ENCODE assay signal across 8 cellular contexts in the genomic region with DNA sequence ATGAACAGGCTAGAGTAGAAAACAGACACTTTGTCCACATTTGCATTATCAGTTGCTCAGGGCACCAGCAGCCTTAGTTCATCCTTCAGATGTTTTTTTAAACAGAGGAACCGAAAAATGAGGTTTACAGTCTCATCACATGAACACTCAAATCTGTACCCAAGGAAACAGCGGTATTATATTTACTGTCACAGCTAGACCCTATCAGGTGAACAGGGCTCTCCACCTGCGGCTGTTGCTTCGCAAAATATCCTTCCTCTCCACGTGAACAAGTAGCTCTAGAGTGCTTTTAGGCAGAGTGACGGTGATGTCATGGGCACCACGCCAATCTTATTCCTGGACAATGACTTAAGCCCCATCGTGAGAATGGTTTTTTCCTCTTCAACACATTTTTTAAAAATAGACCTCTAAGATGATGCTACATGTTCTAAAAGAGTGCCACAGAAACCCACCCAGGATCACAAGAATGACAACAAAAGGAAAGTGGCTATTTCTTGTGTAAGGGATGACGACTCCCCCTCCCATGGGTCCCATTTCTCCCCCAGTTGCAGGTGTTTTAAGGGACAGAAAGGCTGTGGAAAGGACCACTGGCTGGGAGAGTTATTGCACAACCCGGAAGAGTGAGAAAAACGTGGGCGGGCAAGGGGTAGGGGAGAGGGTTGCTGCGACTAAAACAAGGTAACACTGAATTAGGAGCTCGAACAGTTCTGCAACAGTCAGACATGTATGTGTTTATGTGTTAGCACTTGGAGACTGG.
DNase-seq lines count a peak whose midpoint lies in the region; ATAC-seq and TF ChIP-seq lines count a peak whose summit lies in the region.

No MANE protein-coding gene starts in this region.

- intact Hi-C loops in IMR-90 (cut with micrococcal nuclease) = loop anchor here (5.0 to 10.0 kb wide), 2 partner anchors 76 to 1303 kb away; partner anchors contain the start of gene EFHC1
- intact Hi-C loops in transverse colon (cut with DNase I; ENCODE audit: low total_unique reads) = no loop called here

- no peaks in the 10 kb centered on the region for H3F3A ChIP-seq in GM23338 (replicated peaks; ENCODE audit: low read depth)

- no peak overlapping the region for H3K4me3 Mint-ChIP-seq in GM23338

- no peak overlapping the region for H2BK5ac ChIP-seq in IMR-90 (ENCODE audit: low read depth, low read length, poor library complexity, severe bottlenecking)

- no peak overlapping the region for H2BK120ac ChIP-seq in IMR-90 (ENCODE audit: low read depth, low read length)

- H3K4me1 ChIP-seq in IMR-90 (ENCODE audit: control insufficient read depth, insufficient read depth, low read length) (peaks cover 16% of the 10 kb centered on the region), transverse colon (peaks cover 0 to 3% (median under 1%) of the 10 kb centered on the region in 4 donors), GM23338 (ENCODE audit: insufficient read depth) (no peaks in the 10 kb centered on the region)

- H3K4ac ChIP-seq in IMR-90 (ENCODE audit: low read depth, low read length) = no peak overlapping the region; the same call in 1 of the 2 replicates

- H3K27ac ChIP-seq in IMR-90 (ENCODE audit: insufficient read depth, low read length) (no peak overlapping the region), brain microvascular endothelial cell (peak overlapping the region; percentile 6), transverse colon (peak overlapping the region; percentile 37 to 76 (median 48)), GM23338 (ENCODE audit: low read depth) (no peak overlapping the region)

- 0 out of 2 replicates have a peak overlapping the region, but pooled peaks have one; percentile 22 for H2AK5ac ChIP-seq in IMR-90 (ENCODE audit: low read depth, low read length)

- H4K20me1 ChIP-seq in IMR-90 (ENCODE audit: insufficient read depth, low read length) = no peaks in the 10 kb centered on the region
- H4K20me1 ChIP-seq in GM23338 (replicated peaks; ENCODE audit: insufficient read depth) = no peaks in the 10 kb centered on the region

- H4K91ac ChIP-seq in IMR-90 (ENCODE audit: insufficient read depth, low read depth, low read length) = no peak overlapping the region

- no peaks in the 10 kb centered on the region for H3K79me2 ChIP-seq in GM23338 (replicated peaks; ENCODE audit: insufficient read depth)

- no peak overlapping the region for H2AFZ ChIP-seq in IMR-90 (replicated peaks; ENCODE audit: low read length, poor library complexity)
- H2AFZ ChIP-seq in GM23338 = no peak overlapping the region

- H3K23ac ChIP-seq in IMR-90 (ENCODE audit: low read depth, low read length) = no peak overlapping the region

- H3K27me3 Mint-ChIP-seq in GM23338 (ENCODE audit: insufficient read depth, low read depth, poor library complexity) = peaks cover 15% of the 10 kb centered on the region

- H3K9me3 Mint-ChIP-seq in GM23338 = no peaks in the 10 kb centered on the region

- CTCF ChIA-PET in IMR-90 (lab: Yijun Ruan, JAX) = no interaction called here

- H3K4me1 Mint-ChIP-seq in GM23338 = peaks cover 11% of the 10 kb centered on the region

- BruUV-seq in IMR-90 (replicated peaks; lab: Mats Ljungman, UMichigan) = no TSS peak

- no peaks in the 10 kb centered on the region for H3K27me3 ChIP-seq in GM06990 (replicated peaks; ENCODE audit: control insufficient read depth, insufficient read depth, low read length)
- no peaks in the 10 kb centered on the region for H3K27me3 ChIP-seq in IMR-90 (ENCODE audit: control insufficient read depth, insufficient read depth, low read length)
- no peaks in the 10 kb centered on the region for H3K27me3 ChIP-seq in brain microvascular endothelial cell (replicated peaks)
- no peaks in the 10 kb centered on the region for H3K27me3 ChIP-seq in transverse colon
- H3K27me3 ChIP-seq in GM23338 (ENCODE audit: insufficient read depth) = no peaks in the 10 kb centered on the region

- H3K4me3 ChIP-seq in GM06990 (replicated peaks; ENCODE audit: low read depth, low read length) (peak overlapping the region; percentile 35), IMR-90 (ENCODE audit: insufficient read depth, low read depth, low read length) (no peak overlapping the region), brain microvascular endothelial cell (ENCODE audit: low read depth, low read length) (no peak overlapping the region), transverse colon (no peak overlapping the region), GM23338 (no peak overlapping the region)

- TF ChIP-seq POLR2A in IMR-90 (IDR thresholded peaks at IDR 0.05; ENCODE audit: low read depth, low read length) (no peak), transverse colon (IDR thresholded peaks at IDR 0.05) (no peak)

- H3K9me1 ChIP-seq in IMR-90 (ENCODE audit: insufficient read depth, low read length) = peaks cover 38% of the 10 kb centered on the region

- POLR2A ChIA-PET in IMR-90 (lab: Charles Lee; ENCODE audit: unreplicated experiment) = no interaction called here

- H3K9ac ChIP-seq in IMR-90 (ENCODE audit: low read depth, low read length) = no peak overlapping the region

- H3K4me2 ChIP-seq in IMR-90 (ENCODE audit: low read depth, low read length) = no peak overlapping the region
- H3K4me2 ChIP-seq in GM23338 = no peak overlapping the region

- ATAC-seq in GM21526 (IDR thresholded peaks at IDR 0.05; ENCODE audit: low FRiP score, unreplicated experiment) = peak; percentile 84
- no peak for ATAC-seq in IMR-90 (ENCODE audit: low read depth)
- no peak for ATAC-seq in GM23338

- H3K36me3 ChIP-seq in GM06990 (ENCODE audit: control insufficient read depth, insufficient read depth, low read length) (peaks cover 1% of the 10 kb centered on the region), IMR-90 (ENCODE audit: control insufficient read depth, insufficient read depth, low read length) (peaks cover 31% of the 10 kb centered on the region), brain microvascular endothelial cell (replicated peaks) (peaks cover 42% of the 10 kb centered on the region), transverse colon (peaks cover 0 to 9% (median 0%) of the 10 kb centered on the region in 4 donors), GM23338 (ENCODE audit: insufficient read depth) (no peaks in the 10 kb centered on the region)

- no peak overlapping the region for H2BK20ac ChIP-seq in IMR-90 (ENCODE audit: low read depth, low read length)

- 90% methylated on average over 2 of the region's 14 CpGs; no CpG with 5 or more reads in 1 of the 2 experiments for WGBS in IMR-90 (ENCODE audit: extremely low coverage in 2 of 2, insufficient read length in 1 of 2), 2 experiments
- WGBS in transverse colon (ENCODE audit: low coverage in 1 of 2), 2 donors = 72 to 78% methylated on average over 9 to 14 of the region's 14 CpGs

- H2BK15ac ChIP-seq in IMR-90 (ENCODE audit: low read depth, low read length) = no peak overlapping the region

- H3K9me3 ChIP-seq in IMR-90 (ENCODE audit: control insufficient read depth, insufficient read depth, low read length) (0 out of 2 replicates have a peak, but pooled peaks cover 2% of the 10 kb centered on the region), transverse colon (no peaks in the 10 kb centered on the region)

- no peak overlapping the region for H3K27ac Mint-ChIP-seq in GM23338

- in situ Hi-C loops in IMR-90 (cut with MboI; ENCODE audit: low sequenced_read_pairs) (no loop called here), brain microvascular endothelial cell (cut with HindIII; ENCODE audit: low pct_ligation_motif_present, low sequenced_read_pairs) (no loop called here), transverse colon (cut with MboI; ENCODE audit: low pct_ligation_motif_present in 1 of 4, low pct_unique_long_range_greater_than_20kb in 1 of 4, low sequenced_read_pairs in 3 of 4) (loop anchor here in 1 of 4 donors (10.0 kb wide), 1 partner anchor 73 kb away; the partner anchor contains the start of gene EFHC1)

- no peak for TF ChIP-seq EP300 in transverse colon (IDR thresholded peaks at IDR 0.05; ENCODE audit: low read depth)

- peaks cover 22% of the 10 kb centered on the region for H3K36me3 Mint-ChIP-seq in GM23338 (ENCODE audit: low read depth)

- peaks cover 12 to 58% of the 10 kb centered on the region in 2 experiments for H3K79me1 ChIP-seq in IMR-90 (ENCODE audit: low read depth in 1 of 2, low read length in 2 of 2)

- no peak overlapping the region for H4K8ac ChIP-seq in IMR-90 (ENCODE audit: low read depth in 2 of 2, low read length in 2 of 2)

- H3K9me2 ChIP-seq in GM23338 (ENCODE audit: insufficient read depth) = no peaks in the 10 kb centered on the region

- no peak overlapping the region for H3K18ac ChIP-seq in IMR-90 (ENCODE audit: low read depth, low read length)

- peak overlapping the region; percentile 25 for H2AK9ac ChIP-seq in IMR-90 (replicated peaks; ENCODE audit: low read depth, low read length, poor library complexity)

- no peak overlapping the region for H4K5ac ChIP-seq in IMR-90 (ENCODE audit: low read depth, low read length)

- no peak for TF ChIP-seq RAD21 in IMR-90 (IDR thresholded peaks at IDR 0.05; ENCODE audit: low read length)

- dilution Hi-C loops in IMR-90 (cut with HindIII; ENCODE audit: low sequenced_read_pairs, unreplicated experiment) = no loop called here

- DNase-seq in GM06990 (ENCODE audit: extremely low read depth, insufficient read length) = peak; percentile 80
- peak; percentile 58 for DNase-seq in IMR-90
- DNase-seq in brain microvascular endothelial cell = no peak
- peak; percentile 72 for DNase-seq in transverse colon
- no peak for DNase-seq in GM23338 (ENCODE audit: low spot score)
- no peak for DNase-seq in hippocampal formation (lab: John Stamatoyannopoulos, UW)
- DNase-seq in HUDEP-2 (lab: John Stamatoyannopoulos, UW; ENCODE audit: unreplicated experiment in 76 of 76) = no peak

- TF ChIP-seq CTCF in GM06990 (IDR thresholded peaks at IDR 0.05; ENCODE audit: insufficient read depth, low read length, poor library complexity, severe bottlenecking) = no peak
- TF ChIP-seq CTCF in IMR-90 (conservative IDR thresholded peaks at IDR 0.05; ENCODE audit: low read depth, low read length) = no peak
- no peak for TF ChIP-seq CTCF in brain microvascular endothelial cell (IDR thresholded peaks at IDR 0.05; ENCODE audit: low read depth, low read length, missing control alignments)
- TF ChIP-seq CTCF in transverse colon (IDR thresholded peaks at IDR 0.05) = no peak
- TF ChIP-seq CTCF in GM23338 (conservative IDR thresholded peaks at IDR 0.05; ENCODE audit: low read depth in 2 of 2) = no peak

- H3K56ac ChIP-seq in IMR-90 (ENCODE audit: extremely low read depth, insufficient read depth, low read length) = no peak overlapping the region

- H3K14ac ChIP-seq in IMR-90 (replicated peaks; ENCODE audit: low read depth, low read length) = no peak overlapping the region

TF ChIP-seq in IMR-90, 13 proteins besides CTCF, POLR2A, EP300 and RAD21 (continues in another document):
- peak; percentile 80 for TF ChIP-seq CEBPB (IDR thresholded peaks at IDR 0.05; ENCODE audit: low read depth, low read length)
- TF ChIP-seq MAFK (IDR thresholded peaks at IDR 0.05; ENCODE audit: low read depth, low read length) = no peak
- no peak for TF ChIP-seq MAZ (IDR thresholded peaks at IDR 0.05; ENCODE audit: borderline replicate concordance, low read depth, low read length)

TF ChIP-seq in GM23338, 12 proteins besides CTCF, POLR2A, EP300 and RAD21 (continues in another document):
- TF ChIP-seq JUNB (IDR thresholded peaks at IDR 0.05; ENCODE audit: unreplicated experiment) = no peak

Comparison
In these comparisons a context has a peak if more than half of its experiments do, and no peak if none do; other contexts are left out.
1. DNase-seq: peak in GM06990 (single experiment), IMR-90 (single experiment) and transverse colon (single experiment); none in brain microvascular endothelial cell (single experiment), GM23338 (single experiment), hippocampal formation (0 of 2) and HUDEP-2 (0 of 76).
2. H3K27ac ChIP-seq: peak in brain microvascular endothelial cell (single experiment) and transverse colon (4 of 4); none in IMR-90 (single experiment) and GM23338 (single experiment).